In genomic region chr11:126039485-126040271, GRCh38 we compare ENCODE assay signal across 25 cellular contexts. TPM values are rescaled to one million over a fixed set of nuclear protein-coding genes. Genes with fewer than 3 reads are reported as not detected.
A peak's percentile ranks its signal among the peaks of the same experiment; 100 is the strongest.
DNase-seq lines count a peak whose midpoint lies in the region; ATAC-seq, FAIRE-seq and TF ChIP-seq lines count a peak whose summit lies in the region.
"Had no signal": no experiment of that assay in that cellular context is flagged by ENCODE, and none has a peak within 500 bp of the region (broad histone marks: within the 10 kb centered on the region; RNA-seq: fewer than 3 reads in every experiment).

No MANE protein-coding gene starts in this region.

- H3K36me3 ChIP-seq in OCI-LY3 (replicated peaks; ENCODE audit: low read depth, low read length) (no peaks in the 10 kb centered on the region), kidney (ENCODE audit: control insufficient read depth in 1 of 2, insufficient read depth in 2 of 2, low read length in 2 of 2) (no peaks in the 10 kb centered on the region)
- H3K36me3 ChIP-seq: BLaER1 treated with 17β-estradiol and CSF1 and Interleukin-3, amounts not matched to agents 10 nM and 100 nM; Peyer's patch; suprapubic skin had no signal

- peak; percentile 39 for ATAC-seq in activated CD8-positive, alpha-beta memory T cell treated with anti-CD3 and anti-CD28 coated beads, Interleukin-2, amount 10 ng/mL, durations not matched to agents 7 days and 5 days
- ATAC-seq in esophagus mucosa (peak; percentile 54), sciatic nerve (peak; percentile 42)
- ATAC-seq: right cardiac atrium, T-helper 17 cell had no signal

- no peak for FAIRE-seq in kidney (lab: Jason Lieb, UNC)

- no peak overlapping the region for H3K4me3 Mint-ChIP-seq in activated CD8-positive, alpha-beta memory T cell treated with anti-CD3 and anti-CD28 coated beads, Interleukin-2, amount 10 ng/mL, durations not matched to agents 7 days and 5 days
- H3K4me3 Mint-ChIP-seq: T-helper 17 cell had no signal

- no peaks in the 10 kb centered on the region for H3K27me3 ChIP-seq in OCI-LY3 (ENCODE audit: low read depth, low read length)
- H3K27me3 ChIP-seq: BLaER1 treated with 17β-estradiol and CSF1 and Interleukin-3, amounts not matched to agents 10 nM and 100 nM; Peyer's patch; suprapubic skin had no signal

- no peaks in the 10 kb centered on the region for H3K9me3 ChIP-seq in OCI-LY3 (ENCODE audit: insufficient read depth, low read length)
- H3K9me3 ChIP-seq in kidney (ENCODE audit: control insufficient read depth in 1 of 2, low read length in 2 of 2), result no peaks in the 10 kb centered on the region
- H3K9me3 ChIP-seq: BLaER1 treated with 17β-estradiol and CSF1 and Interleukin-3, amounts not matched to agents 10 nM and 100 nM; Peyer's patch; suprapubic skin had no signal

- H3K4me1 Mint-ChIP-seq in activated CD8-positive, alpha-beta memory T cell treated with anti-CD3 and anti-CD28 coated beads, Interleukin-2, amount 10 ng/mL, durations not matched to agents 7 days and 5 days, result no peaks in the 10 kb centered on the region

- CTCF ChIA-PET in activated CD8-positive, alpha-beta memory T cell treated with anti-CD3 and anti-CD28 coated beads, Interleukin-2, amount 10 ng/mL, durations not matched to agents 7 days and 5 days (lab: Charles Lee), result no interaction called here

- no peak overlapping the region for H3K27ac Mint-ChIP-seq in activated CD8-positive, alpha-beta memory T cell treated with anti-CD3 and anti-CD28 coated beads, Interleukin-2, amount 10 ng/mL, durations not matched to agents 7 days and 5 days
- H3K27ac Mint-ChIP-seq: T-helper 17 cell had no signal

- no peaks in the 10 kb centered on the region for H3K79me2 ChIP-seq in OCI-LY3 (ENCODE audit: low read length)

- H3K9me3 Mint-ChIP-seq in activated CD8-positive, alpha-beta memory T cell treated with anti-CD3 and anti-CD28 coated beads, Interleukin-2, amount 10 ng/mL, durations not matched to agents 7 days and 5 days (ENCODE audit: low read depth), result no peaks in the 10 kb centered on the region

- no peaks in the 10 kb centered on the region for H4K20me1 ChIP-seq in OCI-LY3 (ENCODE audit: insufficient read depth, low read length)
- H4K20me1 ChIP-seq: BLaER1 treated with 17β-estradiol and CSF1 and Interleukin-3, amounts not matched to agents 10 nM and 100 nM had no signal

- no peak overlapping the region for H2AFZ ChIP-seq in OCI-LY3 (ENCODE audit: low read depth, low read length)

- H3K36me3 Mint-ChIP-seq in activated CD8-positive, alpha-beta memory T cell treated with anti-CD3 and anti-CD28 coated beads, Interleukin-2, amount 10 ng/mL, durations not matched to agents 7 days and 5 days, result no peaks in the 10 kb centered on the region

- no peak overlapping the region for H3K9ac ChIP-seq in OCI-LY3 (ENCODE audit: low read length)
- H3K9ac ChIP-seq in kidney (ENCODE audit: low read length in 2 of 2), result no peak overlapping the region
- H3K9ac ChIP-seq: BLaER1 treated with 17β-estradiol and CSF1 and Interleukin-3, amounts not matched to agents 10 nM and 100 nM had no signal

- intact Hi-C loops in sciatic nerve (cut with DNase I), result no loop called here
- intact Hi-C loops in kidney (cut with DNase I), result no loop called here

- peak overlapping the region; percentile 18 for H3K4me2 ChIP-seq in OCI-LY3 (ENCODE audit: low read length)
- H3K4me2 ChIP-seq: BLaER1 treated with 17β-estradiol and CSF1 and Interleukin-3, amounts not matched to agents 10 nM and 100 nM had no signal

- TF ChIP-seq CTCF in OCI-LY3 (IDR thresholded peaks at IDR 0.05; ENCODE audit: low read depth, low read length), result no peak
- TF ChIP-seq CTCF in kidney (IDR thresholded peaks at IDR 0.05; ENCODE audit: borderline replicate concordance, extremely low read depth, insufficient read depth), result no peak

- H3K4me1 ChIP-seq in OCI-LY3 (ENCODE audit: low read length), result no peaks in the 10 kb centered on the region
- H3K4me1 ChIP-seq in kidney (ENCODE audit: control insufficient read depth in 1 of 2, insufficient read depth in 1 of 2, low read depth in 1 of 2, low read length in 2 of 2), result peaks cover 0 to 3% of the 10 kb centered on the region in 2 donors
- H3K4me1 ChIP-seq: BLaER1 treated with 17β-estradiol and CSF1 and Interleukin-3, amounts not matched to agents 10 nM and 100 nM; Peyer's patch had no signal

- H3K4me3 ChIP-seq in OCI-LY3 (ENCODE audit: low read length) (no peak overlapping the region), kidney (ENCODE audit: low read length in 2 of 2) (no peak overlapping the region)
- H3K4me3 ChIP-seq: BLaER1 treated with 17β-estradiol and CSF1 and Interleukin-3, amounts not matched to agents 10 nM and 100 nM; lung; Peyer's patch; suprapubic skin had no signal

- no peak overlapping the region for H3K27ac ChIP-seq in OCI-LY3 (ENCODE audit: low read length)
- H3K27ac ChIP-seq in kidney (ENCODE audit: low read depth in 2 of 2, low read length in 2 of 2), result no peak overlapping the region
- H3K27ac ChIP-seq: BLaER1 treated with 17β-estradiol and CSF1 and Interleukin-3, amounts not matched to agents 10 nM and 100 nM; Peyer's patch had no signal

- no peak for DNase-seq in activated CD8-positive, alpha-beta memory T cell treated with anti-CD3 and anti-CD28 coated beads, Interleukin-2, amount 10 ng/mL, durations not matched to agents 7 days and 5 days
- DNase-seq in activated CD8-positive, alpha-beta memory T cell treated with anti-CD3 and anti-CD28 coated beads for 24 hours, result no peak
- DNase-seq in sciatic nerve (ENCODE audit: low spot score) (no peak), kidney (no peak), cerebellar nuclear complex (lab: John Stamatoyannopoulos, UW) (no peak), SHP77 treated with DMSO at 0.1 percent for 48 hours (lab: John Stamatoyannopoulos, UW) (no peak)
- DNase-seq: activated CD4-positive, alpha-beta T cell treated with anti-CD3 and anti-CD28 coated beads, Interleukin-2, amount 50 U/mL, for 1 hour; activated naive CD4-positive, alpha-beta T cell treated with anti-CD3 and anti-CD28 coated beads, Interleukin-2, amount 50 U/mL, for 16 hours; aorta; Calu3; islet precursor cell; KBM-7; MV-4-11; NCI-H1694; NCI-H2227 treated with DMSO at 0.1 percent for 48 hours; nucleus accumbens; Peyer's patch; right cardiac atrium; stimulated activated CD4-positive, alpha-beta T cell treated with anti-CD3 and anti-CD28 coated beads, Interleukin-15, amount 100 ng/mL, for 24 hours; T-helper 17 cell had no signal

- H3K27me3 Mint-ChIP-seq in activated CD8-positive, alpha-beta memory T cell treated with anti-CD3 and anti-CD28 coated beads, Interleukin-2, amount 10 ng/mL, durations not matched to agents 7 days and 5 days, result no peaks in the 10 kb centered on the region
- H3K27me3 Mint-ChIP-seq: T-helper 17 cell had no signal

RNA-seq across cellular contexts. Expression of gene CDON, which starts 23.0 kb away (rescaled TPM):
- 1 to 10 TPM; 1.5 to 1.8 TPM for total RNA-seq in activated CD8-positive, alpha-beta memory T cell treated with anti-CD3 and anti-CD28 coated beads, Interleukin-2, amount 10 ng/mL, durations not matched to agents 7 days and 5 days
- total RNA-seq in esophagus mucosa, result 2.4 TPM
- 29.4 TPM for total RNA-seq in sciatic nerve
- 4.0 TPM for total RNA-seq in kidney
- polyA plus RNA-seq in kidney (ENCODE audit: insufficient read depth, low read depth, low replicate concordance), result 0.45 TPM
